19 cellular contexts compared by ENCODE assay signal in genomic region chr5:136114406-136115132, GRCh38.
"Had no signal": no experiment of that assay in that cellular context is flagged by ENCODE, and none has a peak within 500 bp of the region (broad histone marks: within the 10 kb centered on the region; RNA-seq: fewer than 3 reads in every experiment).

No MANE protein-coding gene starts in this region.

- H3K27ac ChIP-seq: dorsolateral prefrontal cortex, left ventricle myocardium inferior, lower lobe of right lung, pancreas, stomach, thyroid gland had no signal

- ATAC-seq: left cardiac atrium, lower lobe of right lung, pancreas, right cardiac atrium had no signal

- H3K27me3 ChIP-seq: pancreas, stomach, thyroid gland had no signal

- DNase-seq: cortex of kidney; dorsolateral prefrontal cortex; effector CD8-positive, alpha-beta T cell; immature natural killer cell; kidney; left cardiac atrium; left ventricle myocardium inferior; lower lobe of right lung; mesenchymal stem cell; naive B cell; occipital lobe; pancreas; right cardiac atrium; small intestine; stimulated activated CD4-positive, alpha-beta T cell treated with anti-CD3 and anti-CD28 coated beads, Interleukin-12 subunit alpha, Interleukin-12 subunit beta, amount 100 ng/mL, for 4 hours; stimulated activated naive CD4-positive, alpha-beta T cell; stomach; substantia nigra; thyroid gland had no signal

- H3K36me3 ChIP-seq: left ventricle myocardium inferior, lower lobe of right lung, pancreas, stomach, thyroid gland had no signal

- H3K4me3 ChIP-seq: dorsolateral prefrontal cortex, left ventricle myocardium inferior, lower lobe of right lung, pancreas, stomach, thyroid gland had no signal

- H3K9me3 ChIP-seq: left ventricle myocardium inferior, lower lobe of right lung, pancreas, stomach, thyroid gland had no signal

- H3K4me1 ChIP-seq: left ventricle myocardium inferior, lower lobe of right lung, pancreas, stomach, thyroid gland had no signal
